In genomic region chr4:101028886-101029285, GRCh38 we compare ENCODE assay signal across 2 cellular contexts.
TF ChIP-seq lines count a peak whose summit lies in the region.

No MANE protein-coding gene starts in this region.

TF ChIP-seq in HCT116, 20 proteins besides CTCF, POLR2A, EP300 and RAD21 (continued from another document):
- no peak for TF ChIP-seq REST (IDR thresholded peaks at IDR 0.05; ENCODE audit: low read depth)
- no peak for TF ChIP-seq ZNF274 (IDR thresholded peaks at IDR 0.05; ENCODE audit: low read depth, low read length)
- TF ChIP-seq EGR1 (IDR thresholded peaks at IDR 0.05; ENCODE audit: low read depth) = 0 out of 2 replicates have a peak, but pooled peaks have one; percentile 15
- no peak for TF ChIP-seq TCF7L2 (IDR thresholded peaks at IDR 0.05; ENCODE audit: borderline replicate concordance, extremely low read depth, insufficient read depth, insufficient read length)
- no peak for TF ChIP-seq CBX3 (IDR thresholded peaks at IDR 0.05; ENCODE audit: low read depth)

TF ChIP-seq in WTC11, 78 proteins besides CTCF, POLR2A, EP300 and RAD21 (continued from another document):
- TF ChIP-seq ZNF532 (CRISPR knock-in tag; IDR thresholded peaks at IDR 0.05; ENCODE audit: borderline replicate concordance) (no peak), PRDM15 (CRISPR knock-in tag; IDR thresholded peaks at IDR 0.05) (no peak), ZNF512 (CRISPR knock-in tag; IDR thresholded peaks at IDR 0.05; ENCODE audit: borderline replicate concordance) (no peak), RELA (CRISPR knock-in tag; IDR thresholded peaks at IDR 0.05; ENCODE audit: borderline replicate concordance) (no peak), NR1H2 (CRISPR knock-in tag; IDR thresholded peaks at IDR 0.05) (no peak), E2F5 (CRISPR knock-in tag; IDR thresholded peaks at IDR 0.05) (no peak), ETV6 (CRISPR knock-in tag; IDR thresholded peaks at IDR 0.05) (no peak), JAZF1 (CRISPR knock-in tag; IDR thresholded peaks at IDR 0.05) (no peak), ELF4 (CRISPR knock-in tag; IDR thresholded peaks at IDR 0.05; ENCODE audit: low read depth) (no peak), MXD4 (CRISPR knock-in tag; IDR thresholded peaks at IDR 0.05; ENCODE audit: borderline replicate concordance) (no peak), SP1 (CRISPR knock-in tag; conservative IDR thresholded peaks at IDR 0.05) (no peak)
